Comparison of ENCODE assay signal across 31 cellular contexts in the genomic region with DNA sequence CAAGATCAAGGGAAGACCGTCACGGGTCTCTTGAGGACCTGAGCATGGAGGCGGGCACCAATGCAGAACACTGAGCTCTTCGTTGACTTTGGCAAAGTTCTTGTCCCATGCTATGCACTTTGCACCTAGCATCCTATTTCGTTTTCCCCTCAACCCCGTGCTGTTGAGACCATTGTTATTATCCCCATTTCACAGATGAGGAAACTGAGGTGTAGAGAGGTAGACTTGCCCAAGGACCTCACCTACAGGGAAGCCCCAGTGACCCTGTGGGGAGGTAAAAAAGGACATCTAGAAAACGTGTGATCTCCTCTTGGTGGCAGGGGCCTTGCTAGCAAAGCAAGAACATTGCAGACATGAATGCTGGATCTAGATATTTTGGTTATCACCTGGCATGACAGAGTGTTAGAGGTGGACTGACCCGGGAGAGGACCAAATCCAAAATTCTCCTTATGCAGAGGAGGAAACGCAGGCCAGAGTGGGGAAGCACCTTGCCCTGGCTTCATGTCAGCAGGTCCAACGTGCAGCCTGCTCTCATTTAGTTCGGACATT.
"Had no signal": no experiment of that assay in that cellular context is flagged by ENCODE, and none has a peak within 500 bp of the region (broad histone marks: within the 10 kb centered on the region; RNA-seq: fewer than 3 reads in every experiment).

No MANE protein-coding gene starts in this region.

- H3K9me3 ChIP-seq: left lung, lower lobe of right lung, neutrophil, pancreas, prostate gland, spleen, tibial nerve, vagina had no signal

- ATAC-seq: left colon; left lung; lower lobe of right lung; naive thymus-derived CD8-positive, alpha-beta T cell; pancreas; right cardiac atrium; stimulated activated memory B cell treated with anti-CD40 and anti-IgM and Interleukin-4, amounts not matched to agents 10 μg/mL and 1 μg/mL and 100 μg/mL, for 72 hours; stimulated activated naive CD8-positive, alpha-beta T cell treated with anti-CD3 and anti-CD28 coated beads, Interleukin-15, amount 100 ng/mL, for 72 hours had no signal

- H3K4me1 Mint-ChIP-seq: immature natural killer cell; naive thymus-derived CD8-positive, alpha-beta T cell; stimulated activated memory B cell treated with anti-CD40 and anti-IgM and Interleukin-4, amounts not matched to agents 10 μg/mL and 1 μg/mL and 100 μg/mL, for 72 hours; stimulated activated naive CD8-positive, alpha-beta T cell treated with anti-CD3 and anti-CD28 coated beads, Interleukin-15, amount 100 ng/mL, for 72 hours had no signal

- H3K27me3 ChIP-seq: left lung, pancreas, spleen, tibial nerve, vagina had no signal

- H3K4me3 ChIP-seq: left lung, lower lobe of right lung, pancreas, prostate gland, skin epidermis, spleen, tibial nerve, vagina had no signal

- H3K4me3 Mint-ChIP-seq: immature natural killer cell; naive thymus-derived CD8-positive, alpha-beta T cell; nephron; neural crest cell; stimulated activated memory B cell treated with anti-CD40 and anti-IgM and Interleukin-4, amounts not matched to agents 10 μg/mL and 1 μg/mL and 100 μg/mL, for 72 hours; stimulated activated naive CD8-positive, alpha-beta T cell treated with anti-CD3 and anti-CD28 coated beads, Interleukin-15, amount 100 ng/mL, for 72 hours; type B pancreatic cell had no signal

- H3K4me1 ChIP-seq: left lung, lower lobe of right lung, pancreas, prostate gland, spleen, tibial nerve, vagina had no signal

- H3K9me3 Mint-ChIP-seq: immature natural killer cell; nephron; neural crest cell; stimulated activated memory B cell treated with anti-CD40 and anti-IgM and Interleukin-4, amounts not matched to agents 10 μg/mL and 1 μg/mL and 100 μg/mL, for 72 hours; stimulated activated naive CD8-positive, alpha-beta T cell treated with anti-CD3 and anti-CD28 coated beads, Interleukin-15, amount 100 ng/mL, for 72 hours; type B pancreatic cell had no signal

- H3K27me3 Mint-ChIP-seq: naive thymus-derived CD8-positive, alpha-beta T cell; stimulated activated naive CD8-positive, alpha-beta T cell treated with anti-CD3 and anti-CD28 coated beads, Interleukin-15, amount 100 ng/mL, for 72 hours had no signal

- DNase-seq: hypothalamus; immature natural killer cell; kidney; left colon; left lung; lower lobe of right lung; mammary epithelial cell; mesenchymal stem cell; naive thymus-derived CD8-positive, alpha-beta T cell; pancreas; posterior cingulate gyrus; retina; right cardiac atrium; spleen; stimulated activated CD4-positive, alpha-beta T cell treated with anti-CD3 and anti-CD28 coated beads, Interleukin-1b, Interleukin-23, amount 100 ng/mL, for 48 hours; stimulated activated CD4-positive, alpha-beta T cell treated with anti-CD3 and anti-CD28 coated beads, Interleukin-2, amount 100 ng/mL, for 48 hours; stimulated activated CD4-positive, alpha-beta T cell treated with anti-CD3 and anti-CD28 coated beads, Interleukin-4, amount 100 ng/mL, for 4 hours; stimulated activated CD8-positive, alpha-beta memory T cell treated with anti-CD3 and anti-CD28 coated beads, Interleukin-4, amount 100 ng/mL, for 48 hours; stimulated activated naive CD4-positive, alpha-beta T cell treated with Interleukin-2 at 50 U/mL for 16 hours; stimulated activated naive CD8-positive, alpha-beta T cell treated with anti-CD3 and anti-CD28 coated beads, Interleukin-15, amount 100 ng/mL, for 72 hours; substantia nigra had no signal

- H3K27ac Mint-ChIP-seq: immature natural killer cell; nephron; stimulated activated memory B cell treated with anti-CD40 and anti-IgM and Interleukin-4, amounts not matched to agents 10 μg/mL and 1 μg/mL and 100 μg/mL, for 72 hours; type B pancreatic cell had no signal

- H3K27ac ChIP-seq: left lung, lower lobe of right lung, neutrophil, pancreas, prostate gland, skin epidermis, spleen, tibial nerve, vagina had no signal

- H3K36me3 Mint-ChIP-seq: stimulated activated memory B cell treated with anti-CD40 and anti-IgM and Interleukin-4, amounts not matched to agents 10 μg/mL and 1 μg/mL and 100 μg/mL, for 72 hours; type B pancreatic cell had no signal

- H3K36me3 ChIP-seq: left lung, lower lobe of right lung, neutrophil, pancreas, prostate gland, spleen, vagina had no signal

- FAIRE-seq: islet of Langerhans, kidney, pancreas had no signal
